Comparison of ENCODE assay signal across 16 cellular contexts in genomic region chr4:41428205-41428940, GRCh38.
A peak's percentile ranks its signal among the peaks of the same experiment; 100 is the strongest.
DNase-seq lines count a peak whose midpoint lies in the region; FAIRE-seq and TF ChIP-seq lines count a peak whose summit lies in the region.
"Had no signal": no experiment of that assay in that cellular context is flagged by ENCODE, and none has a peak within 500 bp of the region (broad histone marks: within the 10 kb centered on the region; RNA-seq: fewer than 3 reads in every experiment).

No MANE protein-coding gene starts in this region.

- H3K4me3 Mint-ChIP-seq in neural crest cell, result no peak overlapping the region
- H3K4me3 Mint-ChIP-seq in activated naive CD4-positive, alpha-beta T cell treated with anti-CD3 and anti-CD28 coated beads, Interleukin-2, amount 10 ng/mL, durations not matched to agents 7 days and 5 days, result no peak overlapping the region
- H3K4me3 Mint-ChIP-seq: activated B cell treated with CpG ODN at 0.5 μM for 24 hours; activated naive CD4-positive, alpha-beta T cell treated with anti-CD3 and anti-CD28 coated beads for 36 hours had no signal

- H3K79me2 ChIP-seq in endothelial cell of umbilical vein (ENCODE audit: control insufficient read depth, insufficient read depth, low read length), result no peaks in the 10 kb centered on the region

- H3K9me3 Mint-ChIP-seq in neural crest cell, result no peaks in the 10 kb centered on the region
- peaks cover 2% of the 10 kb centered on the region for H3K9me3 Mint-ChIP-seq in activated naive CD4-positive, alpha-beta T cell treated with anti-CD3 and anti-CD28 coated beads, Interleukin-2, amount 10 ng/mL, durations not matched to agents 7 days and 5 days
- H3K9me3 Mint-ChIP-seq: activated B cell treated with CpG ODN at 0.5 μM for 24 hours; activated naive CD4-positive, alpha-beta T cell treated with anti-CD3 and anti-CD28 coated beads for 36 hours had no signal

- no peak for FAIRE-seq in endothelial cell of umbilical vein (lab: Jason Lieb, UNC)
- FAIRE-seq: GM18507, keratinocyte had no signal

- intact Hi-C loops in A673 (cut with micrococcal nuclease; ENCODE audit: unreplicated experiment) (no loop called here), endothelial cell of umbilical vein (cut with micrococcal nuclease) (no loop called here), breast epithelium (cut with DNase I; ENCODE audit: low total_unique reads) (no loop called here)

- H3K4me2 ChIP-seq in endothelial cell of umbilical vein (ENCODE audit: insufficient read depth, low read length), result no peak overlapping the region

- H3K27me3 Mint-ChIP-seq in neural crest cell (ENCODE audit: low read depth), result no peaks in the 10 kb centered on the region
- no peaks in the 10 kb centered on the region for H3K27me3 Mint-ChIP-seq in activated naive CD4-positive, alpha-beta T cell treated with anti-CD3 and anti-CD28 coated beads, Interleukin-2, amount 10 ng/mL, durations not matched to agents 7 days and 5 days
- H3K27me3 Mint-ChIP-seq: activated B cell treated with CpG ODN at 0.5 μM for 24 hours had no signal

- H3K27ac Mint-ChIP-seq in neural crest cell (ENCODE audit: unreplicated experiment), result peak overlapping the region; percentile 8
- H3K27ac Mint-ChIP-seq in activated naive CD4-positive, alpha-beta T cell treated with anti-CD3 and anti-CD28 coated beads, Interleukin-2, amount 10 ng/mL, durations not matched to agents 7 days and 5 days, result no peak overlapping the region
- H3K27ac Mint-ChIP-seq: activated B cell treated with CpG ODN at 0.5 μM for 24 hours; activated naive CD4-positive, alpha-beta T cell treated with anti-CD3 and anti-CD28 coated beads for 36 hours had no signal

- H4K20me1 ChIP-seq in endothelial cell of umbilical vein (replicated peaks; ENCODE audit: control insufficient read depth, extremely low read depth, insufficient read depth, low read length), result no peaks in the 10 kb centered on the region

- POLR2A ChIA-PET in A673 (lab: Charles Lee; ENCODE audit: low non-redundant PET) (no interaction called here), endothelial cell of umbilical vein (lab: Charles Lee) (no interaction called here)

- H2AFZ ChIP-seq in endothelial cell of umbilical vein (ENCODE audit: low read depth, low read length), result no peak overlapping the region

- BruUV-seq in A673 (replicated peaks; lab: Mats Ljungman, UMichigan), result no TSS peak
- no TSS peak for BruUV-seq in endothelial cell of umbilical vein (replicated peaks; lab: Mats Ljungman, UMichigan)

- no peak overlapping the region for H3K4me3 ChIP-seq in A673 (ENCODE audit: low read depth, low read length, poor library complexity, severe bottlenecking)
- H3K4me3 ChIP-seq in endothelial cell of umbilical vein (replicated peaks in 1 of 3; ENCODE audit: insufficient read depth in 1 of 3, low read depth in 1 of 3, low read length in 3 of 3), result no peak overlapping the region
- no peak overlapping the region for H3K4me3 ChIP-seq in breast epithelium
- H3K4me3 ChIP-seq in brain microvascular endothelial cell (ENCODE audit: low read depth, low read length), result no peak overlapping the region
- H3K4me3 ChIP-seq: transverse colon had no signal

- no peaks in the 10 kb centered on the region for H3K36me3 Mint-ChIP-seq in neural crest cell (ENCODE audit: low read depth)
- H3K36me3 Mint-ChIP-seq in activated naive CD4-positive, alpha-beta T cell treated with anti-CD3 and anti-CD28 coated beads, Interleukin-2, amount 10 ng/mL, durations not matched to agents 7 days and 5 days, result no peaks in the 10 kb centered on the region

- DNase-seq in A673 (ENCODE audit: low spot score), result peak; percentile 47
- DNase-seq in NCI-H446 treated with DMSO at 0.1 percent for 48 hours (lab: John Stamatoyannopoulos, UW), result peak; percentile 39
- peak; percentile 50 for DNase-seq in endothelial cell of umbilical vein (ENCODE audit: low read depth, low spot score)
- no peak for DNase-seq in neural crest cell (ENCODE audit: low read depth, low spot score)
- no peak for DNase-seq in breast epithelium (ENCODE audit: low spot score in 2 of 2)
- no peak for DNase-seq in activated naive CD4-positive, alpha-beta T cell treated with anti-CD3 and anti-CD28 coated beads, Interleukin-2, amount 10 ng/mL, durations not matched to agents 7 days and 5 days
- DNase-seq in brain microvascular endothelial cell, result no peak
- DNase-seq in LoVo (ENCODE audit: low spot score), result no peak
- DNase-seq: activated B cell treated with CpG ODN at 0.5 μM for 24 hours; activated naive CD4-positive, alpha-beta T cell treated with anti-CD3 and anti-CD28 coated beads for 36 hours; Calu3; Karpas-422; NCI-H1436 treated with DMSO at 0.1 percent for 48 hours; transverse colon had no signal

- H3K9ac ChIP-seq in endothelial cell of umbilical vein (replicated peaks; ENCODE audit: extremely low read depth, insufficient read depth, low read length), result no peak overlapping the region

- H3K36me3 ChIP-seq in A673 (ENCODE audit: insufficient read depth, low read length, poor library complexity, severe bottlenecking) (no peaks in the 10 kb centered on the region), endothelial cell of umbilical vein (ENCODE audit: control insufficient read depth in 2 of 2, extremely low read depth in 1 of 2, insufficient read depth in 2 of 2, low read length in 2 of 2) (no peaks in the 10 kb centered on the region), breast epithelium (no peaks in the 10 kb centered on the region), brain microvascular endothelial cell (replicated peaks) (no peaks in the 10 kb centered on the region)
- H3K36me3 ChIP-seq: transverse colon had no signal

- peaks cover 56% of the 10 kb centered on the region for H3K4me1 Mint-ChIP-seq in neural crest cell
- no peaks in the 10 kb centered on the region for H3K4me1 Mint-ChIP-seq in activated naive CD4-positive, alpha-beta T cell treated with anti-CD3 and anti-CD28 coated beads, Interleukin-2, amount 10 ng/mL, durations not matched to agents 7 days and 5 days
- H3K4me1 Mint-ChIP-seq: activated B cell treated with CpG ODN at 0.5 μM for 24 hours had no signal

- in situ Hi-C loops in brain microvascular endothelial cell (cut with HindIII; ENCODE audit: low pct_ligation_motif_present, low sequenced_read_pairs), result no loop called here

- H3K27ac ChIP-seq in A673 (ENCODE audit: low read depth, low read length, poor library complexity, severe bottlenecking), result no peak overlapping the region
- H3K27ac ChIP-seq in endothelial cell of umbilical vein (ENCODE audit: insufficient read depth, low read depth, low read length), result no peak overlapping the region
- H3K27ac ChIP-seq in breast epithelium, result peak overlapping the region in 1 of 2 donors; percentile 20
- no peak overlapping the region for H3K27ac ChIP-seq in brain microvascular endothelial cell

- TF ChIP-seq POLR2A in endothelial cell of umbilical vein (IDR thresholded peaks at IDR 0.05; ENCODE audit: low read depth, low read length) (no peak), breast epithelium (IDR thresholded peaks at IDR 0.05) (no peak)

- H3K9me1 ChIP-seq in endothelial cell of umbilical vein (replicated peaks; ENCODE audit: control insufficient read depth, extremely low read depth, insufficient read depth, low read length), result no peaks in the 10 kb centered on the region

- dilution Hi-C loops in endothelial cell of umbilical vein (cut with MboI; ENCODE audit: extremely low pct_ligation_motif_present, low sequenced_read_pairs), result no loop called here

- H3K9me3 ChIP-seq in A673 (ENCODE audit: low read depth, low read length, poor library complexity, severe bottlenecking) (no peaks in the 10 kb centered on the region), endothelial cell of umbilical vein (replicated peaks; ENCODE audit: control insufficient read depth, insufficient read depth, low read length) (no peaks in the 10 kb centered on the region), breast epithelium (no peaks in the 10 kb centered on the region)
- H3K9me3 ChIP-seq: transverse colon had no signal

- CTCF ChIA-PET in A673 (lab: Charles Lee), result no interaction called here
- CTCF ChIA-PET in endothelial cell of umbilical vein (lab: Charles Lee), result interaction anchor here (1.1 to 1.5 kb wide), 5 partner anchors 8 to 233 kb away, joined by 3 to 6 read pairs (median 3); no protein-coding TSS in a partner anchor
- CTCF ChIA-PET in activated naive CD4-positive, alpha-beta T cell treated with anti-CD3 and anti-CD28 coated beads, Interleukin-2, amount 10 ng/mL, durations not matched to agents 7 days and 5 days (lab: Charles Lee), result no interaction called here

- H3K27me3 ChIP-seq in A673 (replicated peaks; ENCODE audit: insufficient read depth, low read depth, low read length, poor library complexity) (no peaks in the 10 kb centered on the region), endothelial cell of umbilical vein (ENCODE audit: control insufficient read depth in 2 of 2, insufficient read depth in 2 of 2, low read length in 2 of 2) (peaks cover 13 to 50% of the 10 kb centered on the region in 2 experiments), breast epithelium (no peaks in the 10 kb centered on the region), brain microvascular endothelial cell (replicated peaks) (peaks cover 1% of the 10 kb centered on the region)
- H3K27me3 ChIP-seq: transverse colon had no signal

- TF ChIP-seq CTCF in A673 (conservative IDR thresholded peaks at IDR 0.05; ENCODE audit: low read depth, low read length) (no peak), endothelial cell of umbilical vein (IDR thresholded peaks at IDR 0.05; ENCODE audit: extremely low read depth in 1 of 2, insufficient read depth in 1 of 2, low read depth in 1 of 2, low read length in 2 of 2) (no peak), neural crest cell (conservative IDR thresholded peaks at IDR 0.05) (no peak), breast epithelium (IDR thresholded peaks at IDR 0.05) (no peak), brain microvascular endothelial cell (IDR thresholded peaks at IDR 0.05; ENCODE audit: low read depth, low read length, missing control alignments) (no peak)

- peaks cover 21% of the 10 kb centered on the region for H3K4me1 ChIP-seq in A673 (ENCODE audit: insufficient read depth, low read length, poor library complexity, severe bottlenecking)
- peaks cover 40% of the 10 kb centered on the region for H3K4me1 ChIP-seq in endothelial cell of umbilical vein (ENCODE audit: control insufficient read depth, extremely low read depth, insufficient read depth, low read length)
- H3K4me1 ChIP-seq in breast epithelium, result no peaks in the 10 kb centered on the region

TF ChIP-seq in endothelial cell of umbilical vein, 7 proteins besides CTCF, POLR2A, EP300 and RAD21 (continues in another document):
- no peak for TF ChIP-seq JUN (IDR thresholded peaks at IDR 0.05; ENCODE audit: borderline replicate concordance, insufficient read depth, insufficient read length, low read depth)
- TF ChIP-seq MAX (IDR thresholded peaks at IDR 0.05; ENCODE audit: insufficient read depth, insufficient read length), result no peak
- TF ChIP-seq FOS (IDR thresholded peaks at IDR 0.05; ENCODE audit: borderline replicate concordance, insufficient read depth, low read length), result no peak
- TF ChIP-seq EZH2 (IDR thresholded peaks at IDR 0.05; ENCODE audit: borderline replicate concordance, low read depth, low read length, severe bottlenecking), result no peak
- TF ChIP-seq MYC (IDR thresholded peaks at IDR 0.05; ENCODE audit: low read depth, low read length), result no peak

Comparison
In these comparisons a context has a peak if more than half of its experiments do, and no peak if none do; other contexts are left out.
1. DNase-seq: peak in A673 (single experiment), NCI-H446 treated with DMSO at 0.1 percent for 48 hours (single experiment) and endothelial cell of umbilical vein (single experiment); none in neural crest cell (single experiment), breast epithelium (0 of 2), activated naive CD4-positive, alpha-beta T cell treated with anti-CD3 and anti-CD28 coated beads, Interleukin-2, amount 10 ng/mL, durations not matched to agents 7 days and 5 days (single experiment), brain microvascular endothelial cell (single experiment) and LoVo (single experiment).